8 cellular contexts compared by ENCODE assay signal in genomic region chr7:103344453-103345149, GRCh38.
DNase-seq lines count a peak whose midpoint lies in the region; ATAC-seq and TF ChIP-seq lines count a peak whose summit lies in the region.

Gene DNAJC2, minus strand, starts transcription at chr7:103344767. Its CDS starts 145 bp downstream, at chr7:103344622.

- H3K4me3 ChIP-seq in iPS-20b (ENCODE audit: low read length): peak within 1 kb of the TSS; percentile 91
- H3K4me3 ChIP-seq in skin epidermis: peak within 1 kb of the TSS; percentile 74 to 96 (median 93)

- TF ChIP-seq CTCF in VCaP (conservative IDR thresholded peaks at IDR 0.05): no peak

- H3K27me3 ChIP-seq in iPS-20b (ENCODE audit: insufficient read depth, low read length): no peaks in the 10 kb centered on the region

- H3K9ac ChIP-seq in iPS-20b (ENCODE audit: low read depth, low read length): peak within 1 kb of the TSS; percentile 97

- peak; percentile 74 for ATAC-seq in GM18868 (IDR thresholded peaks at IDR 0.05; ENCODE audit: unreplicated experiment)
- ATAC-seq in HG03108 (IDR thresholded peaks at IDR 0.05; ENCODE audit: unreplicated experiment): peak; percentile 72

- peak within 1 kb of the TSS; percentile 93 for H3K27ac ChIP-seq in VCaP
- H3K27ac ChIP-seq in iPS-20b (ENCODE audit: low read length): peak within 1 kb of the TSS; percentile 13
- peak within 1 kb of the TSS; percentile 64 to 96 (median 89) for H3K27ac ChIP-seq in skin epidermis

- peaks cover 2% of the 10 kb centered on the region; the same call in 1 of the 2 replicates for H3K4me1 ChIP-seq in iPS-20b (ENCODE audit: insufficient read depth, low read length)

- DNase-seq in ACHN: peak; percentile 98
- DNase-seq in NCI-H2171 treated with DMSO at 0.1 percent for 48 hours (lab: John Stamatoyannopoulos, UW): peak; percentile 95
- peak; percentile 77 to 92 for DNase-seq in T47D (ENCODE audit: low read depth in 1 of 2, low spot score in 1 of 2)

- H3K36me3 ChIP-seq in iPS-20b (ENCODE audit: insufficient read depth, low read depth, low read length): peaks cover 26% of the 10 kb centered on the region

- no peaks in the 10 kb centered on the region for H3K9me3 ChIP-seq in iPS-20b (ENCODE audit: insufficient read depth, low read depth, low read length)

- in situ Hi-C loops in ACHN (cut with HindIII; ENCODE audit: low pct_ligation_motif_present, low pct_unique_long_range_greater_than_20kb, low sequenced_read_pairs) (no loop called here), T47D (cut with HindIII; ENCODE audit: low pct_unique_long_range_greater_than_20kb, low sequenced_read_pairs) (no loop called here)

Comparison
In these comparisons a context has a peak if more than half of its experiments do, and no peak if none do; other contexts are left out.
1. Peak in every context shown above with its lines: DNase-seq, ATAC-seq, H3K4me3 ChIP-seq and H3K27ac ChIP-seq.
2. H3K27ac ChIP-seq: peak in every context shown above with its lines; median percentile 93 in VCaP; 89 in skin epidermis; 13 in iPS-20b.